1 cellular context compared by ENCODE assay signal in the genomic region with DNA sequence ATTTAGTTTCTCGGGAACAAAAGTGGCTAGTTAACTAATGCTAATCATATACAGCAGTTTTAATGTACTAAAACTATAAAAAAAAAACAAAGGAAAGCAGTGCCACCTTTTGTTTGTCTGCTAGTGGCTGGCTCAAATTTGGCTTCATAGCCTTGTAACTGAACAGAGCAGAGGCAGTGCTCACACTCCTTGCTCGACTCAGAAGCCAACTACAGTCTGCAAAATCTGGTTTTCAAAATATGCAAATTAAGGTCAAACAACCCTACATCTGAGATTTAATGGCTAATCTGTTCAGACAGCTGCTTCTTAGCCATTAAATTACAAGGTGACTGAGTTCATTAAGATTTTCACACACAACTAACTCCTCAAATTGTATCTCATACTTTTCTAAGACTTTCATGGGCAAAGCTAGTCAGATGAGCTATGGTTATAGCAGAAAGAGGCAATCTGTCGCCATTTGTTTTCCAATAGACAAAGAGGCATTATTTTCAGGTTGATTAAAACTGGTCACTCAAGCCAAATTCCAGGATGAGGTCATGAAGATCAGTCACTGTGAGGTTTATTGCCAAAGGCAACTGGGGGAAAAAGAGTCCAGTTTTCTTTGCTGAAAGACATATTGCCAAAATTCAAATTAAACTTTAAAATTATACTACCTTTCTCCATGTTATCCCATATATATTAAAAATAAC.
TF ChIP-seq lines count a peak whose summit lies in the region.

No MANE protein-coding gene starts in this region.

TF ChIP-seq in HepG2, 621 proteins besides CTCF, POLR2A, EP300 and RAD21 (continued from another document):
- TF ChIP-seq, protein P1, sequence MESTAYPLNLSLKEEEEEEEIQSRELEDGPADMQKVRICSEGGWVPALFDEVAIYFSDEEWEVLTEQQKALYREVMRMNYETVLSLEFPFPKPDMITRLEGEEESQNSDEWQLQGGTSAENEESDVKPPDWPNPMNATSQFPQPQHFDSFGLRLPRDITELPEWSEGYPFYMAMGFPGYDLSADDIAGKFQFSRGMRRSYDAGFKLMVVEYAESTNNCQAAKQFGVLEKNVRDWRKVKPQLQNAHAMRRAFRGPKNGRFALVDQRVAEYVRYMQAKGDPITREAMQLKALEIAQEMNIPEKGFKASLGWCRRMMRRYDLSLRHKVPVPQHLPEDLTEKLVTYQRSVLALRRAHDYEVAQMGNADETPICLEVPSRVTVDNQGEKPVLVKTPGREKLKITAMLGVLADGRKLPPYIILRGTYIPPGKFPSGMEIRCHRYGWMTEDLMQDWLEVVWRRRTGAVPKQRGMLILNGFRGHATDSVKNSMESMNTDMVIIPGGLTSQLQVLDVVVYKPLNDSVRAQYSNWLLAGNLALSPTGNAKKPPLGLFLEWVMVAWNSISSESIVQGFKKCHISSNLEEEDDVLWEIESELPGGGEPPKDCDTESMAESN (CRISPR knock-in tag; conservative IDR thresholded peaks at IDR 0.05): no peak
- TF ChIP-seq, protein P2, sequence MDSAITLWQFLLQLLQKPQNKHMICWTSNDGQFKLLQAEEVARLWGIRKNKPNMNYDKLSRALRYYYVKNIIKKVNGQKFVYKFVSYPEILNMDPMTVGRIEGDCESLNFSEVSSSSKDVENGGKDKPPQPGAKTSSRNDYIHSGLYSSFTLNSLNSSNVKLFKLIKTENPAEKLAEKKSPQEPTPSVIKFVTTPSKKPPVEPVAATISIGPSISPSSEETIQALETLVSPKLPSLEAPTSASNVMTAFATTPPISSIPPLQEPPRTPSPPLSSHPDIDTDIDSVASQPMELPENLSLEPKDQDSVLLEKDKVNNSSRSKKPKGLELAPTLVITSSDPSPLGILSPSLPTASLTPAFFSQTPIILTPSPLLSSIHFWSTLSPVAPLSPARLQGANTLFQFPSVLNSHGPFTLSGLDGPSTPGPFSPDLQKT (CRISPR knock-in tag; IDR thresholded peaks at IDR 0.05; ENCODE audit: borderline replicate concordance): no peak
- TF ChIP-seq, protein P3, sequence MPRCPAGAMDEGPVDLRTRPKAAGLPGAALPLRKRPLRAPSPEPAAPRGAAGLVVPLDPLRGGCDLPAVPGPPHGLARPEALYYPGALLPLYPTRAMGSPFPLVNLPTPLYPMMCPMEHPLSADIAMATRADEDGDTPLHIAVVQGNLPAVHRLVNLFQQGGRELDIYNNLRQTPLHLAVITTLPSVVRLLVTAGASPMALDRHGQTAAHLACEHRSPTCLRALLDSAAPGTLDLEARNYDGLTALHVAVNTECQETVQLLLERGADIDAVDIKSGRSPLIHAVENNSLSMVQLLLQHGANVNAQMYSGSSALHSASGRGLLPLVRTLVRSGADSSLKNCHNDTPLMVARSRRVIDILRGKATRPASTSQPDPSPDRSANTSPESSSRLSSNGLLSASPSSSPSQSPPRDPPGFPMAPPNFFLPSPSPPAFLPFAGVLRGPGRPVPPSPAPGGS (CRISPR knock-in tag; IDR thresholded peaks at IDR 0.05): no peak
- no peak for TF ChIP-seq SIN3B (IDR thresholded peaks at IDR 0.05; ENCODE audit: low read length)
- TF ChIP-seq FLYWCH1 (CRISPR knock-in tag; IDR thresholded peaks at IDR 0.05): no peak
- no peak for TF ChIP-seq BRCA1 (CRISPR knock-in tag; IDR thresholded peaks at IDR 0.05)
- no peak for TF ChIP-seq NR2F2 (IDR thresholded peaks at IDR 0.05; ENCODE audit: borderline replicate concordance, low read depth)
- no peak for TF ChIP-seq RBM22 (optimal IDR thresholded peaks at IDR 0.05; ENCODE audit: low read length)
- no peak for TF ChIP-seq ZNF674 (CRISPR knock-in tag; IDR thresholded peaks at IDR 0.05; ENCODE audit: low read depth)
- TF ChIP-seq ZNF839 (CRISPR knock-in tag; IDR thresholded peaks at IDR 0.05; ENCODE audit: borderline replicate concordance): no peak
- TF ChIP-seq MATR3 (CRISPR knock-in tag; IDR thresholded peaks at IDR 0.05): no peak
